Comparison of ENCODE assay signal across 25 cellular contexts in the genomic region with DNA sequence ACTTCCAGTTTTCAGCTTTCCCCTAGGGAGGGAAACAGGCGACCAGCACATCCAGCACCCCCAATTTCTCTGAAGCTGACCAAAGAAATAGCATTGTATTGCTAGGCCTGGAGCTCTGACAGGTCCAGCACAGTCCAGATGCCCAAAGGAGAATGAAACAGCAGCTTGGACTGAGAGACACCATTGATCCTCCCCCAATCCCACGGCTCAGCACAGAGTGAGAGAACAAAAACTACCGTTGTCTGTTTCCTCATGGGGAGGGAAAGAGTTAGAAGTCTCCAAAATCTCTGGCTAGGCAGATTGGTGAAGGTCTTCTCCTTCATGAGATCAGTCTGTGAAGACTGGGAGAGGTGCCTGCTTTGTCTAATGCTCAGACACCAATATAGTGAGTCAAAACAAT. TPM values are rescaled to one million over a fixed set of nuclear protein-coding genes. Genes with fewer than 3 reads are reported as not detected.
"Had no signal": no experiment of that assay in that cellular context is flagged by ENCODE, and none has a peak within 500 bp of the region (broad histone marks: within the 10 kb centered on the region; RNA-seq: fewer than 3 reads in every experiment).

No MANE protein-coding gene starts in this region.

- H3K4me3 Mint-ChIP-seq: activated B cell treated with CpG ODN at 0.5 μM for 24 hours; activated CD8-positive, alpha-beta T cell treated with anti-CD3 and anti-CD28 coated beads for 36 hours; activated naive CD8-positive, alpha-beta T cell; activated T-cell treated with anti-CD3 and anti-CD28 coated beads, Interleukin-2, amount 50 U/mL, for 72 hours; naive B cell; nephron progenitor cell; stimulated activated naive B cell treated with anti-CD40 and anti-IgM and Interleukin-4, amounts not matched to agents 10 μg/mL and 1 μg/mL and 100 μg/mL, for 72 hours; T-cell; T-helper 2 cell treated with Interferon-gamma antibody and Interleukin-4, amounts not matched to agents 5 μg/mL and 100 μg/mL, for 36 hours had no signal

- H3K36me3 Mint-ChIP-seq: activated naive CD8-positive, alpha-beta T cell; naive B cell; stimulated activated naive B cell treated with anti-CD40 and anti-IgM and Interleukin-4, amounts not matched to agents 10 μg/mL and 1 μg/mL and 100 μg/mL, for 72 hours; T-cell had no signal

- H3K27ac Mint-ChIP-seq: activated B cell treated with CpG ODN at 0.5 μM for 24 hours; activated CD8-positive, alpha-beta T cell treated with anti-CD3 and anti-CD28 coated beads for 36 hours; activated naive CD8-positive, alpha-beta T cell; activated T-cell treated with anti-CD3 and anti-CD28 coated beads, Interleukin-2, amount 50 U/mL, for 72 hours; nephron progenitor cell; stimulated activated naive B cell treated with anti-CD40 and anti-IgM and Interleukin-4, amounts not matched to agents 10 μg/mL and 1 μg/mL and 100 μg/mL, for 72 hours; T-cell; T-helper 2 cell treated with Interferon-gamma antibody and Interleukin-4, amounts not matched to agents 5 μg/mL and 100 μg/mL, for 36 hours had no signal

- H3K27me3 Mint-ChIP-seq: activated B cell treated with CpG ODN at 0.5 μM for 24 hours; activated CD8-positive, alpha-beta T cell treated with anti-CD3 and anti-CD28 coated beads for 36 hours; activated naive CD8-positive, alpha-beta T cell had no signal

- H3K4me1 Mint-ChIP-seq: activated B cell treated with CpG ODN at 0.5 μM for 24 hours; naive B cell; nephron progenitor cell; stimulated activated naive B cell treated with anti-CD40 and anti-IgM and Interleukin-4, amounts not matched to agents 10 μg/mL and 1 μg/mL and 100 μg/mL, for 72 hours had no signal

- H3K27ac ChIP-seq: colonic mucosa, esophagus muscularis mucosa, foreskin keratinocyte, left ventricle myocardium inferior, pancreas, thoracic aorta had no signal

- H3K9me3 Mint-ChIP-seq: activated B cell treated with CpG ODN at 0.5 μM for 24 hours; activated CD8-positive, alpha-beta T cell treated with anti-CD3 and anti-CD28 coated beads for 36 hours; activated T-cell treated with anti-CD3 and anti-CD28 coated beads, Interleukin-2, amount 50 U/mL, for 72 hours; naive B cell; nephron progenitor cell; stimulated activated naive B cell treated with anti-CD40 and anti-IgM and Interleukin-4, amounts not matched to agents 10 μg/mL and 1 μg/mL and 100 μg/mL, for 72 hours; T-cell; T-helper 2 cell treated with Interferon-gamma antibody and Interleukin-4, amounts not matched to agents 5 μg/mL and 100 μg/mL, for 36 hours had no signal

- H3K27me3 ChIP-seq: colonic mucosa, esophagus muscularis mucosa, foreskin keratinocyte had no signal

- DNase-seq: activated B cell treated with CpG ODN at 0.5 μM for 24 hours; activated CD4-positive, alpha-beta T cell treated with anti-CD3 and anti-CD28 coated beads, Interleukin-2, amount 50 U/mL, for 1 hour; activated CD8-positive, alpha-beta T cell treated with anti-CD3 and anti-CD28 coated beads for 36 hours; activated naive CD4-positive, alpha-beta T cell; activated T-cell treated with anti-CD3 and anti-CD28 coated beads, Interleukin-2, amount 50 U/mL, for 72 hours; cerebellar nuclear complex; colonic mucosa; foreskin keratinocyte; left ventricle myocardium inferior; naive B cell; nephron progenitor cell; pancreas; right cardiac atrium; stimulated activated CD4-positive, alpha-beta T cell treated with anti-CD3 and anti-CD28 coated beads, Interleukin-15, amount 100 ng/mL, for 24 hours; stimulated activated CD4-positive, alpha-beta T cell treated with anti-CD3 and anti-CD28 coated beads, Interleukin-2, amount 100 ng/mL, for 24 hours; stimulated activated naive B cell treated with anti-CD40 and anti-IgM and Interleukin-4, amounts not matched to agents 10 μg/mL and 1 μg/mL and 100 μg/mL, for 72 hours; T-cell; trophoblast cell had no signal

- H3K4me3 ChIP-seq: colonic mucosa, esophagus muscularis mucosa, left ventricle myocardium inferior, lung, pancreas, thoracic aorta had no signal

- ATAC-seq: activated CD8-positive, alpha-beta T cell treated with anti-CD3 and anti-CD28 coated beads for 36 hours; activated T-cell treated with anti-CD3 and anti-CD28 coated beads, Interleukin-2, amount 50 U/mL, for 72 hours; foreskin keratinocyte; pancreas; right cardiac atrium; stimulated activated naive B cell treated with anti-CD40 and anti-IgM and Interleukin-4, amounts not matched to agents 10 μg/mL and 1 μg/mL and 100 μg/mL, for 72 hours; T-cell had no signal

- FAIRE-seq: islet of Langerhans, pancreas, urothelium cell line had no signal

- H3K9me3 ChIP-seq: colonic mucosa, esophagus muscularis mucosa, left ventricle myocardium inferior, pancreas, thoracic aorta had no signal

RNA-seq across cellular contexts. Expression of a gene that starts 8.6 kb away (rescaled TPM):
- total RNA-seq: activated B cell treated with CpG ODN at 0.5 μM for 24 hours; activated CD8-positive, alpha-beta T cell treated with anti-CD3 and anti-CD28 coated beads for 36 hours; activated T-cell treated with anti-CD3 and anti-CD28 coated beads, Interleukin-2, amount 50 U/mL, for 72 hours; T-cell had no signal
